ENCODE assay signal across 17 cellular contexts in the genomic region with DNA sequence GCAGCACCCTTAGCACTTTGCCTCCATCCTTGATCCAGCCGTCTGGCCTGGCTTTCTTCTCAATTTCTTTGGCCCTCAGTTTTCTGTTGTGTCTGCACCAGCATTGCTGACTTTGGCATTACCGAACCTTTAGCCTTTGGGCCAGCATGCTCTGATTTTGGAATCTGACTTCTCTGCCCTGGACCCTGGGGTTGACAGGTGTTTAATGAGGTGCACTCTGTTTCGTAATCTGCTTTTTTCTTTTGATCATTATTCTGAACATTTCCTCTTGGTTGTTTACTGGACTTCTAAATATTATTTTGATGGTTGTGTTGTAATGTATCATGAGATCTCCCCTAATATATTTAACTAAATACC.
A peak's percentile ranks its signal among the peaks of the same experiment; 100 is the strongest.
DNase-seq lines count a peak whose midpoint lies in the region; ATAC-seq and TF ChIP-seq lines count a peak whose summit lies in the region.
"Had no signal": no experiment of that assay in that cellular context is flagged by ENCODE, and none has a peak within 500 bp of the region (broad histone marks: within the 10 kb centered on the region; RNA-seq: fewer than 3 reads in every experiment).

No MANE protein-coding gene starts in this region.

- H3K27ac ChIP-seq in OCI-LY7 (ENCODE audit: low read depth, low read length, poor library complexity, severe bottlenecking), result peak overlapping the region; percentile 96
- H3K27ac ChIP-seq: brain microvascular endothelial cell, tibial artery had no signal

- H2AFZ ChIP-seq in OCI-LY7 (ENCODE audit: low read length), result peak overlapping the region; percentile 83; the same call in 1 of the 2 replicates

- H3K79me2 ChIP-seq in OCI-LY7 (ENCODE audit: insufficient read depth, low read depth, low read length), result 0 out of 2 replicates have a peak, but pooled peaks cover 6% of the 10 kb centered on the region

- no peak for ATAC-seq in activated CD4-positive, alpha-beta T cell treated with anti-CD3 and anti-CD28 coated beads for 36 hours
- ATAC-seq in left lobe of liver (peak; percentile 59), GM21619 (IDR thresholded peaks at IDR 0.05; ENCODE audit: unreplicated experiment) (no peak)
- no peak for ATAC-seq in stimulated activated naive B cell treated with anti-CD40 and anti-IgM and Interleukin-4, amounts not matched to agents 10 μg/mL and 1 μg/mL and 100 μg/mL, for 72 hours (replicated peaks)
- no peak for ATAC-seq in activated CD4-positive, CD25-positive, alpha-beta regulatory T cell treated with anti-CD3 and anti-CD28 coated beads, Interleukin-2, amount 50 U/mL, for 24 hours

- TF ChIP-seq CTCF in OCI-LY7 (conservative IDR thresholded peaks at IDR 0.05; ENCODE audit: low read length), result no peak

- no peaks in the 10 kb centered on the region for H3K9me3 Mint-ChIP-seq in activated CD4-positive, alpha-beta T cell treated with anti-CD3 and anti-CD28 coated beads for 36 hours (ENCODE audit: low read depth)
- peaks cover 0 to 4% of the 10 kb centered on the region in 2 donors for H3K9me3 Mint-ChIP-seq in stimulated activated naive B cell treated with anti-CD40 and anti-IgM and Interleukin-4, amounts not matched to agents 10 μg/mL and 1 μg/mL and 100 μg/mL, for 72 hours
- H3K9me3 Mint-ChIP-seq: activated naive CD4-positive, alpha-beta T cell treated with anti-CD3 and anti-CD28 coated beads, Interleukin-2, amount 50 U/mL, for 24 hours had no signal

- POLR2A ChIA-PET in activated CD4-positive, alpha-beta T cell treated with anti-CD3 and anti-CD28 coated beads for 36 hours (lab: Charles Lee), result no interaction called here
- POLR2A ChIA-PET in OCI-LY7 (lab: Charles Lee), result interaction anchor here (1.0 to 3.3 kb wide), 4 partner anchors 8 to 78 kb away, joined by 3 to 15 read pairs (median 10); no protein-coding TSS in a partner anchor

- H3K36me3 Mint-ChIP-seq in activated CD4-positive, alpha-beta T cell treated with anti-CD3 and anti-CD28 coated beads for 36 hours (ENCODE audit: low read depth), result no peaks in the 10 kb centered on the region
- peaks cover 2 to 22% of the 10 kb centered on the region in 2 donors for H3K36me3 Mint-ChIP-seq in stimulated activated naive B cell treated with anti-CD40 and anti-IgM and Interleukin-4, amounts not matched to agents 10 μg/mL and 1 μg/mL and 100 μg/mL, for 72 hours
- H3K36me3 Mint-ChIP-seq: activated naive CD4-positive, alpha-beta T cell treated with anti-CD3 and anti-CD28 coated beads, Interleukin-2, amount 50 U/mL, for 24 hours had no signal

- BruUV-seq in OCI-LY7 (replicated peaks; lab: Mats Ljungman, UMichigan), result no TSS peak

- H4K20me1 ChIP-seq in OCI-LY7 (ENCODE audit: insufficient read depth, low read length), result no peaks in the 10 kb centered on the region

- no peaks in the 10 kb centered on the region for H3K9me2 ChIP-seq in OCI-LY7 (ENCODE audit: insufficient read depth, low read length)

- no peaks in the 10 kb centered on the region for H3K36me3 ChIP-seq in OCI-LY7 (ENCODE audit: insufficient read depth, low read length)
- H3K36me3 ChIP-seq: brain microvascular endothelial cell, HAP-1, tibial artery had no signal

- CTCF ChIA-PET in activated CD4-positive, alpha-beta T cell treated with anti-CD3 and anti-CD28 coated beads for 36 hours (lab: Charles Lee), result interaction anchor here (1.5 kb wide), 1 partner anchor 8 kb away, joined by 5 read pairs; no protein-coding TSS in a partner anchor
- CTCF ChIA-PET in OCI-LY7 (lab: Charles Lee; ENCODE audit: unreplicated experiment), result interaction anchor here (2.0 kb wide), 1 partner anchor 38 kb away, joined by 7 read pairs; no protein-coding TSS in a partner anchor

- H3K9me3 ChIP-seq in OCI-LY7 (ENCODE audit: low read length), result no peaks in the 10 kb centered on the region
- H3K9me3 ChIP-seq: HAP-1, tibial artery had no signal

- intact Hi-C loops in activated CD4-positive, alpha-beta T cell treated with anti-CD3 and anti-CD28 coated beads for 36 hours (cut with DNase I, micrococcal nuclease), result no loop called here
- intact Hi-C loops in OCI-LY7 (cut with micrococcal nuclease; ENCODE audit: unreplicated experiment), result loop anchor here (2.0 to 10.0 kb wide), 2 partner anchors 22 to 916 kb away; a partner anchor contains a TSS

- H3K4me1 Mint-ChIP-seq in activated CD4-positive, alpha-beta T cell treated with anti-CD3 and anti-CD28 coated beads for 36 hours, result peaks cover 45% of the 10 kb centered on the region
- H3K4me1 Mint-ChIP-seq in stimulated activated naive B cell treated with anti-CD40 and anti-IgM and Interleukin-4, amounts not matched to agents 10 μg/mL and 1 μg/mL and 100 μg/mL, for 72 hours, result peaks cover 43 to 62% of the 10 kb centered on the region in 2 donors

- peak overlapping the region; percentile 61 for H3K27ac Mint-ChIP-seq in activated CD4-positive, alpha-beta T cell treated with anti-CD3 and anti-CD28 coated beads for 36 hours
- H3K27ac Mint-ChIP-seq in stimulated activated naive B cell treated with anti-CD40 and anti-IgM and Interleukin-4, amounts not matched to agents 10 μg/mL and 1 μg/mL and 100 μg/mL, for 72 hours, result peak overlapping the region; percentile 83

- DNase-seq in activated CD4-positive, alpha-beta T cell treated with anti-CD3 and anti-CD28 coated beads for 36 hours, result no peak
- no peak for DNase-seq in activated CD4-positive, alpha-beta T cell treated with anti-CD3 and anti-CD28 coated beads, Interleukin-2, amount 50 U/mL, for 4 hours
- DNase-seq in OCI-LY7 (ENCODE audit: low spot score) (no peak), left lobe of liver (ENCODE audit: low spot score) (peak; percentile 62), hypothalamus (lab: John Stamatoyannopoulos, UW) (no peak)
- no peak for DNase-seq in stimulated activated naive B cell treated with anti-CD40 and anti-IgM and Interleukin-4, amounts not matched to agents 10 μg/mL and 1 μg/mL and 100 μg/mL, for 72 hours
- DNase-seq: brain microvascular endothelial cell, dorsolateral prefrontal cortex, hippocampal formation, left cardiac atrium, NCI-H2029, NCI-H526, tibial artery had no signal

- peak overlapping the region; percentile 58 for H3K4me3 ChIP-seq in OCI-LY7 (ENCODE audit: low read depth, low read length, poor library complexity, severe bottlenecking)
- H3K4me3 ChIP-seq: dorsolateral prefrontal cortex, HAP-1, tibial artery had no signal

- H3K4me1 ChIP-seq in OCI-LY7 (ENCODE audit: insufficient read depth, low read length, poor library complexity, severe bottlenecking), result peaks cover 95% of the 10 kb centered on the region

- H3K27me3 Mint-ChIP-seq in activated CD4-positive, alpha-beta T cell treated with anti-CD3 and anti-CD28 coated beads for 36 hours, result peaks cover 4% of the 10 kb centered on the region
- no peaks in the 10 kb centered on the region for H3K27me3 Mint-ChIP-seq in stimulated activated naive B cell treated with anti-CD40 and anti-IgM and Interleukin-4, amounts not matched to agents 10 μg/mL and 1 μg/mL and 100 μg/mL, for 72 hours
- H3K27me3 Mint-ChIP-seq: activated naive CD4-positive, alpha-beta T cell treated with anti-CD3 and anti-CD28 coated beads, Interleukin-2, amount 50 U/mL, for 24 hours had no signal

- no peak overlapping the region for H3K4me3 Mint-ChIP-seq in activated CD4-positive, alpha-beta T cell treated with anti-CD3 and anti-CD28 coated beads for 36 hours
- peak overlapping the region in 1 of 2 donors; percentile 40 for H3K4me3 Mint-ChIP-seq in stimulated activated naive B cell treated with anti-CD40 and anti-IgM and Interleukin-4, amounts not matched to agents 10 μg/mL and 1 μg/mL and 100 μg/mL, for 72 hours

- peak overlapping the region; percentile 72 for H3K4me2 ChIP-seq in OCI-LY7 (ENCODE audit: low read length)
